ENCODE assay signal across 1 cellular context in genomic region chr9:126555421-126555820, GRCh38.
TF ChIP-seq lines count a peak whose summit lies in the region.

No MANE protein-coding gene starts in this region.

TF ChIP-seq in SK-N-SH, 30 proteins besides CTCF, POLR2A, EP300 and RAD21:
- 0 out of 2 replicates have a peak, but pooled peaks have one; percentile 2 for TF ChIP-seq SMC3 (IDR thresholded peaks at IDR 0.05; ENCODE audit: low read depth, low read length)
